Comparison of ENCODE assay signal across 8 cellular contexts in the genomic region with DNA sequence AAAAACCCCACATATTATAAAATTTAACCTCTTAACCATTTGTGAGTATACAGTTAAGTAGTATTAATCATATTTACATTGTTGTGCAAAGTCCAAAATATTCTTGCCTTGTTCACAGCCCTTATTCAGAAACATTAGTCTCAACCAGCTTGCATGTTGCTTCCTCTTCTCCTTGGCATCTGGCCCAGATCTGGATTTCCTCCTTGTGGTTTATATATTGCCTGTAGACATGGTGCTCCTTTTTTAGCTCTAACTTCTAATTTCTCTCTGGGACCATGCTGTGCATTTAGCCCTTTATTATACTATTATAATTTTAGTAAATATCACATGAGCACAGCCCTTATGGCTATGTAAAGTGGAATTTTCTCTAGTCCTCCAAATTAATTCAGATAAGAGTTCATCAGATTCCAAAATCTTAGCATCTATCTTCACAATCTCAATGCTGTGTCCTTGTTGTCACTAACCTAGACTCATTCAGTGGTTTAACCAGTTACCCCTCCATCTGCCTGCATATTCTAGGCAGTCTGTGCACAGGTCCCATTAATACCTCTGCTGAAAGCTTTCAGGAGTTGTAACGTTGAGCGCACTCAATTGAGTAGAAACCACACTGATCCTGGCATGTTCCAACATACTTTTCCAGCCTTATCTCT. TPM values are rescaled to one million over a fixed set of nuclear protein-coding genes. Genes with fewer than 3 reads are reported as not detected.
DNase-seq lines count a peak whose midpoint lies in the region; ATAC-seq and TF ChIP-seq lines count a peak whose summit lies in the region.

No MANE protein-coding gene starts in this region.

- peaks cover 82% of the 10 kb centered on the region for H3K27me3 Mint-ChIP-seq in MCF 10A (ENCODE audit: insufficient read depth, unreplicated experiment)

- H3K27ac ChIP-seq in right lobe of liver, result no peak overlapping the region

- H3K9me3 Mint-ChIP-seq in MCF 10A (ENCODE audit: unreplicated experiment), result no peaks in the 10 kb centered on the region

- intact Hi-C loops in MCF 10A (cut with micrococcal nuclease), result no loop called here
- intact Hi-C loops in right lobe of liver (cut with DNase I), result no loop called here

- peak; percentile 60 for DNase-seq in AG20443 (ENCODE audit: low spot score)
- peak; percentile 88 for DNase-seq in NAMALWA (ENCODE audit: low spot score)
- DNase-seq in MCF 10A (ENCODE audit: unreplicated experiment), result peak; percentile 93
- peak in 2 of 3 donors; percentile 34 to 74 for DNase-seq in right lobe of liver
- DNase-seq in GM20000 (ENCODE audit: low spot score), result no peak
- no peak for DNase-seq in activated CD4-positive, CD25-positive, alpha-beta regulatory T cell (lab: John Stamatoyannopoulos, UW)

- TF ChIP-seq POLR2A in GM18505 (IDR thresholded peaks at IDR 0.05; ENCODE audit: borderline replicate concordance, extremely low read depth, insufficient read depth, insufficient read length), result no peak
- no peak for TF ChIP-seq POLR2A in right lobe of liver (IDR thresholded peaks at IDR 0.05)

- ATAC-seq in GM18505 (IDR thresholded peaks at IDR 0.05; ENCODE audit: unreplicated experiment) (peak; percentile 87), right lobe of liver (peak; percentile 55 to 62 (median 59)), GM18517 (IDR thresholded peaks at IDR 0.05; ENCODE audit: unreplicated experiment) (no peak)

- no peaks in the 10 kb centered on the region for H3K9me3 ChIP-seq in right lobe of liver

- no peak overlapping the region for H3K27ac Mint-ChIP-seq in MCF 10A (ENCODE audit: low read depth, unreplicated experiment)

- H3K36me3 Mint-ChIP-seq in MCF 10A (ENCODE audit: insufficient read depth, unreplicated experiment), result no peaks in the 10 kb centered on the region

- CTCF ChIA-PET in MCF 10A (lab: Yijun Ruan, JAX), result interaction anchor here (1.0 to 3.0 kb wide), 2 partner anchors 9 to 46 kb away, joined by 4 to 17 read pairs; a partner anchor contains a TSS

- POLR2A ChIA-PET in MCF 10A (lab: Yijun Ruan, JAX), result no interaction called here

- no peaks in the 10 kb centered on the region for H3K27me3 ChIP-seq in right lobe of liver

- TF ChIP-seq CTCF in MCF 10A (IDR thresholded peaks at IDR 0.05; ENCODE audit: unreplicated experiment) (no peak), right lobe of liver (IDR thresholded peaks at IDR 0.05) (no peak), GM20000 (IDR thresholded peaks at IDR 0.05; ENCODE audit: extremely low read depth, missing control alignments) (no peak)

- H3K4me1 ChIP-seq in right lobe of liver, result peaks cover 0 to 35% (median 10%) of the 10 kb centered on the region in 4 donors

- H3K36me3 ChIP-seq in right lobe of liver, result no peaks in the 10 kb centered on the region

- 57% methylated on average over 1 of the region's 2 CpGs for WGBS in right lobe of liver (ENCODE audit: insufficient coverage, low coverage, low lambda C conversion rate, missing lambda C conversion rate)

- no TSS peak for BruUV-seq in MCF 10A (replicated peaks; lab: Mats Ljungman, UMichigan)

- peaks cover 5% of the 10 kb centered on the region for H3K4me1 Mint-ChIP-seq in MCF 10A (ENCODE audit: insufficient read depth, unreplicated experiment)

- H3K4me3 Mint-ChIP-seq in MCF 10A (ENCODE audit: unreplicated experiment), result no peak overlapping the region

- no peak overlapping the region for H3K4me3 ChIP-seq in right lobe of liver

RNA-seq across cellular contexts. Expression of a gene that starts 7.9 kb away (rescaled TPM):
- not detected in 2 replicates for total RNA-seq in MCF 10A (2022)
- 10 to 100 TPM; 24.3 to 45.8 (median 34.9) TPM for total RNA-seq in right lobe of liver

RNA-seq across cellular contexts. Expression of a gene that starts 45.9 kb away (rescaled TPM):
- total RNA-seq in MCF 10A (2022) (11.7 and 18.9 TPM in 2 replicates), right lobe of liver (1 to 10 TPM; 4.5 to 6.5 (median 6.2) TPM)

Comparison
In these comparisons a context has a peak if more than half of its experiments do, and no peak if none do; other contexts are left out.
1. DNase-seq: peak in AG20443 (single experiment), NAMALWA (single experiment), MCF 10A (single experiment) and right lobe of liver (2 of 3); none in GM20000 (single experiment) and activated CD4-positive, CD25-positive, alpha-beta regulatory T cell (0 of 4).
2. RNA of a gene that starts 7.9 kb away (total RNA-seq): 24.3 to 45.8 TPM in right lobe of liver; not detected in MCF 10A; every median in the first group is over 10 times any median in the second.